1 cellular context compared by ENCODE assay signal in genomic region chr11:133986545-133986944, GRCh38.
TF ChIP-seq lines count a peak whose summit lies in the region.

No MANE protein-coding gene starts in this region.

TF ChIP-seq in neural cell, 6 proteins besides CTCF, POLR2A, EP300 and RAD21 (continued from another document):
- TF ChIP-seq SMC3 (conservative IDR thresholded peaks at IDR 0.05; ENCODE audit: poor library complexity): no peak
